1 cellular context compared by ENCODE assay signal in genomic region chr18:79680891-79681339, GRCh38.
TF ChIP-seq lines count a peak whose summit lies in the region.

No MANE protein-coding gene starts in this region.

TF ChIP-seq in GM23338, 12 proteins besides CTCF, POLR2A, EP300 and RAD21 (continued from another document):
- TF ChIP-seq STAT1 (IDR thresholded peaks at IDR 0.05; ENCODE audit: unreplicated experiment) (no peak), JUNB (IDR thresholded peaks at IDR 0.05; ENCODE audit: unreplicated experiment) (no peak), ZNF114 (CRISPR knock-in tag; IDR thresholded peaks at IDR 0.05) (no peak), EZH2 (IDR thresholded peaks at IDR 0.05; ENCODE audit: low read depth, unreplicated experiment) (no peak), NANOG (IDR thresholded peaks at IDR 0.05; ENCODE audit: borderline replicate concordance) (no peak)
- TF ChIP-seq, protein P1, sequence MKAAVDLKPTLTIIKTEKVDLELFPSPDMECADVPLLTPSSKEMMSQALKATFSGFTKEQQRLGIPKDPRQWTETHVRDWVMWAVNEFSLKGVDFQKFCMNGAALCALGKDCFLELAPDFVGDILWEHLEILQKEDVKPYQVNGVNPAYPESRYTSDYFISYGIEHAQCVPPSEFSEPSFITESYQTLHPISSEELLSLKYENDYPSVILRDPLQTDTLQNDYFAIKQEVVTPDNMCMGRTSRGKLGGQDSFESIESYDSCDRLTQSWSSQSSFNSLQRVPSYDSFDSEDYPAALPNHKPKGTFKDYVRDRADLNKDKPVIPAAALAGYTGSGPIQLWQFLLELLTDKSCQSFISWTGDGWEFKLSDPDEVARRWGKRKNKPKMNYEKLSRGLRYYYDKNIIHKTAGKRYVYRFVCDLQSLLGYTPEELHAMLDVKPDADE (IDR thresholded peaks at IDR 0.05), result no peak
